11 cellular contexts compared by ENCODE assay signal in the genomic region with DNA sequence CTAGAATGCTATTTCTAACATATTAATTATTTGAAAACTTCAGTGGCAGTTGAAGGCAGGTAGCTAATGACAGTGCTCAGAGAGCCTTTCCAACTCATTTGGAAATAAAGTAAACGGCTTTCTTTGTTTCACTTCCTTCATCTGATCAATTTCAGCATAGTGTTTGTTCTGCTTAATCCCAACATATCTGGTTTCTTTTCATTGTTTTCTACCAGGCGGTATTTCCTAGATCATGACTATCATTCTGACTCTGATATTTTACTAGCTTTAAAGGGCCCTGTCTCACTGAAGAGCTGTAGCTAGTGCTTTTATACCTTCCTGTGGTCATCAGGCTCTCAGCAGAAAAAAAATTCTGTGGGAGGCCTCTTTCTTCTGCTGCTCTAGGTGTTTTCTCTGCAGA.
DNase-seq lines count a peak whose midpoint lies in the region; ATAC-seq and TF ChIP-seq lines count a peak whose summit lies in the region.
"Had no signal": no experiment of that assay in that cellular context is flagged by ENCODE, and none has a peak within 500 bp of the region (broad histone marks: within the 10 kb centered on the region; RNA-seq: fewer than 3 reads in every experiment).

No MANE protein-coding gene starts in this region.

- no peak for TF ChIP-seq POLR2A in uterus (IDR thresholded peaks at IDR 0.05)

- no peaks in the 10 kb centered on the region for H3K36me3 Mint-ChIP-seq in activated T-helper 1 cell treated with anti-CD3 and anti-CD28 coated beads, Interleukin-12 subunit alpha, Interleukin-12 subunit beta, Interleukin-2, Interleukin-4 antibody, amounts not matched to agents 30 ng/mL and 10 ng/mL and 1 ng/mL, durations not matched to agents 14 hours and 24 hours and 36 hours (ENCODE audit: low read depth)

- no peaks in the 10 kb centered on the region for H3K79me2 ChIP-seq in GM23248 (ENCODE audit: insufficient read depth)

- peak; percentile 65 for ATAC-seq in GM19438 (IDR thresholded peaks at IDR 0.05; ENCODE audit: low read depth, unreplicated experiment)
- ATAC-seq in HG02943 (IDR thresholded peaks at IDR 0.05; ENCODE audit: low read depth, unreplicated experiment): peak; percentile 54
- ATAC-seq: body of pancreas had no signal

- no peaks in the 10 kb centered on the region for H3K9me2 ChIP-seq in GM23248 (ENCODE audit: insufficient read depth)

- H3K27ac ChIP-seq in GM23248 (no peak overlapping the region), uterus (no peak overlapping the region)
- H3K27ac ChIP-seq: body of pancreas had no signal

- H3K4me3 Mint-ChIP-seq in activated T-helper 1 cell treated with anti-CD3 and anti-CD28 coated beads, Interleukin-12 subunit alpha, Interleukin-12 subunit beta, Interleukin-2, Interleukin-4 antibody, amounts not matched to agents 30 ng/mL and 10 ng/mL and 1 ng/mL, durations not matched to agents 14 hours and 24 hours and 36 hours: no peak overlapping the region
- H3K4me3 Mint-ChIP-seq: stimulated activated naive CD8-positive, alpha-beta T cell treated with anti-CD3 and anti-CD28 coated beads, Interleukin-15, Interleukin-2, amounts not matched to agents 100 ng/mL and 50 ng/mL, for 24 hours had no signal

- DNase-seq in GM06990 (ENCODE audit: extremely low read depth, insufficient read length) (peak; percentile 36), NCI-H1092 (lab: John Stamatoyannopoulos, UW) (peak; percentile 31), GM23248 (no peak), uterus (no peak), islet precursor cell (no peak)
- DNase-seq in activated T-helper 1 cell treated with anti-CD3 and anti-CD28 coated beads, Interleukin-12 subunit alpha, Interleukin-12 subunit beta, Interleukin-2, Interleukin-4 antibody, amounts not matched to agents 30 ng/mL and 10 ng/mL and 1 ng/mL, durations not matched to agents 14 hours and 24 hours and 36 hours (ENCODE audit: low spot score): no peak
- DNase-seq: body of pancreas, Kasumi-1 had no signal

- TF ChIP-seq CTCF in GM06990 (IDR thresholded peaks at IDR 0.05; ENCODE audit: insufficient read depth, low read length, poor library complexity, severe bottlenecking) (no peak), uterus (IDR thresholded peaks at IDR 0.05) (no peak)

- H3K27me3 ChIP-seq in GM06990 (replicated peaks; ENCODE audit: control insufficient read depth, insufficient read depth, low read length) (no peaks in the 10 kb centered on the region), GM23248 (replicated peaks; ENCODE audit: insufficient read depth) (peaks cover 6% of the 10 kb centered on the region; the same call in 1 of the 2 replicates), uterus (no peaks in the 10 kb centered on the region)
- H3K27me3 ChIP-seq: body of pancreas had no signal

- no peaks in the 10 kb centered on the region for H3K4me1 Mint-ChIP-seq in activated T-helper 1 cell treated with anti-CD3 and anti-CD28 coated beads, Interleukin-12 subunit alpha, Interleukin-12 subunit beta, Interleukin-2, Interleukin-4 antibody, amounts not matched to agents 30 ng/mL and 10 ng/mL and 1 ng/mL, durations not matched to agents 14 hours and 24 hours and 36 hours (ENCODE audit: low read depth)

- H3F3A ChIP-seq in GM23248 (ENCODE audit: insufficient read depth): no peaks in the 10 kb centered on the region

- H3K36me3 ChIP-seq in GM06990 (ENCODE audit: control insufficient read depth, insufficient read depth, low read length) (no peaks in the 10 kb centered on the region), GM23248 (ENCODE audit: low read depth) (no peaks in the 10 kb centered on the region), uterus (no peaks in the 10 kb centered on the region)

- in situ Hi-C loops in GM23248 (cut with MboI): no loop called here

- H3K4me1 ChIP-seq in GM23248 (ENCODE audit: insufficient read depth): no peaks in the 10 kb centered on the region
- H3K4me1 ChIP-seq in uterus: no peaks in the 10 kb centered on the region

- H3K4me3 ChIP-seq in GM06990 (replicated peaks; ENCODE audit: low read depth, low read length) (no peak overlapping the region), GM23248 (no peak overlapping the region), uterus (no peak overlapping the region)
- H3K4me3 ChIP-seq: body of pancreas had no signal

- no peak overlapping the region for H2AFZ ChIP-seq in GM23248

- H3K9me3 ChIP-seq in GM23248 (ENCODE audit: low read depth): no peaks in the 10 kb centered on the region
- H3K9me3 ChIP-seq in uterus: no peaks in the 10 kb centered on the region
- H3K9me3 ChIP-seq: body of pancreas had no signal

- H3K27me3 Mint-ChIP-seq in activated T-helper 1 cell treated with anti-CD3 and anti-CD28 coated beads, Interleukin-12 subunit alpha, Interleukin-12 subunit beta, Interleukin-2, Interleukin-4 antibody, amounts not matched to agents 30 ng/mL and 10 ng/mL and 1 ng/mL, durations not matched to agents 14 hours and 24 hours and 36 hours (ENCODE audit: insufficient read depth): peaks cover 15% of the 10 kb centered on the region

- no peak overlapping the region for H3K4me2 ChIP-seq in GM23248 (ENCODE audit: unreplicated experiment)

- 40 to 46% methylated on average over 2 of the region's 2 CpGs for WGBS in GM23248 (ENCODE audit: low coverage in 1 of 2, low lambda C conversion rate in 2 of 2, missing lambda C conversion rate in 2 of 2), 2 experiments

- intact Hi-C loops in activated T-helper 1 cell treated with anti-CD3 and anti-CD28 coated beads, Interleukin-12 subunit alpha, Interleukin-12 subunit beta, Interleukin-2, Interleukin-4 antibody, amounts not matched to agents 30 ng/mL and 10 ng/mL and 1 ng/mL, durations not matched to agents 14 hours and 24 hours and 36 hours (cut with micrococcal nuclease): no loop called here
- intact Hi-C loops in uterus (cut with DNase I; ENCODE audit: low total_unique reads): no loop called here

- no peaks in the 10 kb centered on the region for H3K9me3 Mint-ChIP-seq in activated T-helper 1 cell treated with anti-CD3 and anti-CD28 coated beads, Interleukin-12 subunit alpha, Interleukin-12 subunit beta, Interleukin-2, Interleukin-4 antibody, amounts not matched to agents 30 ng/mL and 10 ng/mL and 1 ng/mL, durations not matched to agents 14 hours and 24 hours and 36 hours
- H3K9me3 Mint-ChIP-seq: stimulated activated naive CD8-positive, alpha-beta T cell treated with anti-CD3 and anti-CD28 coated beads, Interleukin-15, Interleukin-2, amounts not matched to agents 100 ng/mL and 50 ng/mL, for 24 hours had no signal

- no peak overlapping the region for H3K9ac ChIP-seq in GM23248

- no peaks in the 10 kb centered on the region for H4K20me1 ChIP-seq in GM23248 (ENCODE audit: insufficient read depth)

- H3K27ac Mint-ChIP-seq in activated T-helper 1 cell treated with anti-CD3 and anti-CD28 coated beads, Interleukin-12 subunit alpha, Interleukin-12 subunit beta, Interleukin-2, Interleukin-4 antibody, amounts not matched to agents 30 ng/mL and 10 ng/mL and 1 ng/mL, durations not matched to agents 14 hours and 24 hours and 36 hours: no peak overlapping the region
- H3K27ac Mint-ChIP-seq: stimulated activated naive CD8-positive, alpha-beta T cell treated with anti-CD3 and anti-CD28 coated beads, Interleukin-15, Interleukin-2, amounts not matched to agents 100 ng/mL and 50 ng/mL, for 24 hours had no signal

Comparison
In these comparisons a context has a peak if more than half of its experiments do, and no peak if none do; other contexts are left out.
1. DNase-seq: peak in GM06990 (single experiment) and NCI-H1092 (single experiment); none in activated T-helper 1 cell treated with anti-CD3 and anti-CD28 coated beads, Interleukin-12 subunit alpha, Interleukin-12 subunit beta, Interleukin-2, Interleukin-4 antibody, amounts not matched to agents 30 ng/mL and 10 ng/mL and 1 ng/mL, durations not matched to agents 14 hours and 24 hours and 36 hours (single experiment), GM23248 (single experiment), uterus (0 of 2) and islet precursor cell (single experiment).